Comparison of ENCODE assay signal across 14 cellular contexts in the genomic region with DNA sequence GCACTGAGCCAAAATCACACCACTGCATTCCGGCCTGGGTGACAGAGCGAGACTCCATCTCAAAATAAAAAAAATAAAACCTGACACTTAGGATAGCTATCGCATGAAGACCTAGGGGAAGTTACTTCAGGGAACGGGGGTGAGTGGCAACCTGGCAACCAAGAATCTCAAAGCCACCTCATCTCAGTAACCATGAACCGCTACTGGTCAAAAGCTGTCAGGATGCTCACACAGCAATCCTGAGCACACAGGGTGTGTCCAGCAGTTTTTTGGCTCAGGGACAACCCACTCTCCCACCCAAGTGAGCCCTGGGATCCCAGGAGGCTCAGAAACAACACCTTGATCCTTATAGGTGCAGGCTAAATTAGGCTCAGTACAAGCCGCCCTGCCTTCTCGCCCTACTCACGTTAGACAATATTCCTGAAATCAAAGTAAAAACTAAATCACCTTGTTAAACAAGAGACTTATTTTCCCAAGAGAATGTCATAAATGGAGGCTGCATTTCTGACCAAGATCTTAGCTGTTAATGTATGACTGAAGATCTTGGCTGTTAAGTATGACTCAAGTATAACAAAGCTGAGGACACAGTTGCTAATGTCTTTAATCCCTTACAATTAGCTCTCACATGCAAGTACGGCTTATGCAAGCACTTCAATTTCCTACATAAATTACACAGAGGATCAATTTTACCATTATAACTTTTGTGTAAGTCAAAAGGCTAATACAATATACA. TPM values are rescaled to one million over a fixed set of nuclear protein-coding genes. Genes with fewer than 3 reads are reported as not detected.
DNase-seq lines count a peak whose midpoint lies in the region; ATAC-seq and TF ChIP-seq lines count a peak whose summit lies in the region.
"Had no signal": no experiment of that assay in that cellular context is flagged by ENCODE, and none has a peak within 500 bp of the region (broad histone marks: within the 10 kb centered on the region; RNA-seq: fewer than 3 reads in every experiment).

No MANE protein-coding gene starts in this region.

- no peak overlapping the region for H3K4me3 ChIP-seq in left ventricle myocardium inferior
- H3K4me3 ChIP-seq in kidney epithelial cell (ENCODE audit: low read depth, low read length), result no peak overlapping the region
- H3K4me3 ChIP-seq in MM.1S (ENCODE audit: low read length), result no peak overlapping the region
- H3K4me3 ChIP-seq: body of pancreas, gastroesophageal sphincter, SJSA1 had no signal

- H3K27ac Mint-ChIP-seq in WTC11 (peak overlapping the region; percentile 91), type B pancreatic cell (peak overlapping the region; percentile 42)

- H3K4me1 Mint-ChIP-seq in WTC11, result peaks cover 25% of the 10 kb centered on the region
- peaks cover 15% of the 10 kb centered on the region for H3K4me1 Mint-ChIP-seq in type B pancreatic cell (ENCODE audit: unreplicated experiment)

- H3K4me2 ChIP-seq in MM.1S (ENCODE audit: low read depth, low read length), result no peak overlapping the region

- H3K4me1 ChIP-seq in left ventricle myocardium inferior (peaks cover 23% of the 10 kb centered on the region), MM.1S (ENCODE audit: low read length) (peaks cover 12% of the 10 kb centered on the region)
- H3K4me1 ChIP-seq: body of pancreas, SJSA1 had no signal

- H3K27me3 Mint-ChIP-seq in WTC11 (ENCODE audit: low read depth) (no peaks in the 10 kb centered on the region), type B pancreatic cell (no peaks in the 10 kb centered on the region)

- no peaks in the 10 kb centered on the region for H3K9me3 ChIP-seq in left ventricle myocardium inferior (replicated peaks)
- no peaks in the 10 kb centered on the region for H3K9me3 ChIP-seq in MM.1S (replicated peaks; ENCODE audit: insufficient read depth, low read length)
- H3K9me3 ChIP-seq: body of pancreas, gastroesophageal sphincter, SJSA1 had no signal

- TF ChIP-seq CTCF in left ventricle myocardium inferior (IDR thresholded peaks at IDR 0.05; ENCODE audit: borderline replicate concordance), result no peak
- TF ChIP-seq CTCF in WTC11 (IDR thresholded peaks at IDR 0.05), result no peak
- no peak for TF ChIP-seq CTCF in kidney epithelial cell (IDR thresholded peaks at IDR 0.05; ENCODE audit: insufficient read depth, low read length, poor library complexity, severe bottlenecking)
- no peak for TF ChIP-seq CTCF in type B pancreatic cell (conservative IDR thresholded peaks at IDR 0.05)
- TF ChIP-seq CTCF in MM.1S (IDR thresholded peaks at IDR 0.05; ENCODE audit: low read length), result no peak

- H2AFZ ChIP-seq in MM.1S (ENCODE audit: low read length), result no peak overlapping the region

- POLR2A ChIA-PET in WTC11 (lab: Charles Lee), result interaction anchor here (0.6 kb wide), 1 partner anchor 47 kb away, joined by 4 read pairs; no protein-coding TSS in a partner anchor

- H3K36me3 ChIP-seq in left ventricle myocardium inferior (peaks cover 35% of the 10 kb centered on the region), kidney epithelial cell (ENCODE audit: control insufficient read depth, insufficient read depth, low read length) (no peaks in the 10 kb centered on the region), MM.1S (replicated peaks; ENCODE audit: insufficient read depth, low read length) (no peaks in the 10 kb centered on the region; the same call in 1 of the 2 replicates)

- no peaks in the 10 kb centered on the region for H3K27me3 ChIP-seq in left ventricle myocardium inferior (ENCODE audit: low read depth)
- H3K27me3 ChIP-seq in kidney epithelial cell (ENCODE audit: control insufficient read depth, insufficient read depth, low read length), result no peaks in the 10 kb centered on the region
- no peaks in the 10 kb centered on the region for H3K27me3 ChIP-seq in MM.1S (replicated peaks; ENCODE audit: insufficient read depth, low read length)
- H3K27me3 ChIP-seq: body of pancreas, gastroesophageal sphincter, SJSA1 had no signal

- no peak for DNase-seq in left ventricle myocardium inferior
- DNase-seq in Right ventricle myocardium inferior (ENCODE audit: missing footprints), result no peak
- DNase-seq in WTC11 (ENCODE audit: low spot score), result no peak
- DNase-seq in kidney epithelial cell (ENCODE audit: low read depth), result peak; percentile 53
- DNase-seq in type B pancreatic cell (ENCODE audit: extremely low spot score, unreplicated experiment), result no peak
- DNase-seq in NCI-H2081 treated with DMSO at 0.1 percent for 48 hours (lab: John Stamatoyannopoulos, UW), result no peak
- DNase-seq in SHP77 (lab: John Stamatoyannopoulos, UW), result no peak
- DNase-seq in MM.1S, result no peak
- DNase-seq: body of pancreas; NCI-H226; stimulated activated naive CD4-positive, alpha-beta T cell had no signal

- H3K36me3 Mint-ChIP-seq in WTC11 (peaks cover 28% of the 10 kb centered on the region), type B pancreatic cell (peaks cover 19% of the 10 kb centered on the region)

- no peak overlapping the region for H3K9ac ChIP-seq in MM.1S (ENCODE audit: low read length)

- H3K79me2 ChIP-seq in MM.1S (ENCODE audit: low read length), result peaks cover 63% of the 10 kb centered on the region

- intact Hi-C loops in left ventricle myocardium inferior (cut with micrococcal nuclease) (no loop called here), Right ventricle myocardium inferior (cut with DNase I) (no loop called here)

- H3K9me3 Mint-ChIP-seq in WTC11 (no peaks in the 10 kb centered on the region), type B pancreatic cell (no peaks in the 10 kb centered on the region)

- H3K9me2 ChIP-seq in MM.1S (replicated peaks; ENCODE audit: insufficient read depth, low read length), result no peaks in the 10 kb centered on the region

- H3K27ac ChIP-seq in left ventricle myocardium inferior (replicated peaks) (peak overlapping the region; percentile 5), MM.1S (ENCODE audit: low read length) (no peak overlapping the region)
- H3K27ac ChIP-seq: body of pancreas, C4-2B, SJSA1 had no signal

- ATAC-seq in Right ventricle myocardium inferior, result no peak
- ATAC-seq in WTC11, result no peak
- ATAC-seq: body of pancreas, gastroesophageal sphincter had no signal

- no peak overlapping the region for H3K4me3 Mint-ChIP-seq in WTC11
- H3K4me3 Mint-ChIP-seq in type B pancreatic cell, result no peak overlapping the region

- no peaks in the 10 kb centered on the region for H4K20me1 ChIP-seq in MM.1S (ENCODE audit: insufficient read depth, low read length)

- CTCF ChIA-PET in WTC11 (lab: Charles Lee), result interaction anchor here (0.7 to 2.1 kb wide), 3 partner anchors 44 to 148 kb away, joined by 3 to 7 read pairs (median 3); no protein-coding TSS in a partner anchor

- peaks cover 24% of the 10 kb centered on the region for H3F3A ChIP-seq in MM.1S (ENCODE audit: insufficient read depth, low read length)

TF ChIP-seq in WTC11, 78 proteins besides CTCF, POLR2A, EP300 and RAD21 (continues in another document):
- TF ChIP-seq ZNF232 (CRISPR knock-in tag; IDR thresholded peaks at IDR 0.05), result no peak
- no peak for TF ChIP-seq ARID4B (CRISPR knock-in tag; IDR thresholded peaks at IDR 0.05; ENCODE audit: borderline replicate concordance)
- no peak for TF ChIP-seq ZMAT4 (CRISPR knock-in tag; IDR thresholded peaks at IDR 0.05)
- no peak for TF ChIP-seq ZNF263 (CRISPR knock-in tag; IDR thresholded peaks at IDR 0.05; ENCODE audit: low read depth)
- no peak for TF ChIP-seq RELA (CRISPR knock-in tag; IDR thresholded peaks at IDR 0.05; ENCODE audit: borderline replicate concordance)
- TF ChIP-seq, protein P1, sequence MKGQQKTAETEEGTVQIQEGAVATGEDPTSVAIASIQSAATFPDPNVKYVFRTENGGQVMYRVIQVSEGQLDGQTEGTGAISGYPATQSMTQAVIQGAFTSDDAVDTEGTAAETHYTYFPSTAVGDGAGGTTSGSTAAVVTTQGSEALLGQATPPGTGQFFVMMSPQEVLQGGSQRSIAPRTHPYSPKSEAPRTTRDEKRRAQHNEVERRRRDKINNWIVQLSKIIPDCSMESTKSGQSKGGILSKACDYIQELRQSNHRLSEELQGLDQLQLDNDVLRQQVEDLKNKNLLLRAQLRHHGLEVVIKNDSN (CRISPR knock-in tag; IDR thresholded peaks at IDR 0.05), result no peak
- TF ChIP-seq ZNF671 (CRISPR knock-in tag; IDR thresholded peaks at IDR 0.05), result no peak
- no peak for TF ChIP-seq SOX15 (CRISPR knock-in tag; IDR thresholded peaks at IDR 0.05)

RNA-seq across cellular contexts. Expression of gene NADK, which starts 48.3 kb away (rescaled TPM):
- total RNA-seq in left ventricle myocardium inferior (25.3 TPM), Right ventricle myocardium inferior (26.9 TPM), WTC11 (2021) (106 to 124 TPM (median 119 TPM) in 3 replicates), kidney epithelial cell (63.9 and 68.1 TPM in 2 replicates), type B pancreatic cell (ENCODE audit: low replicate concordance) (78.4 and 89.2 TPM in 2 replicates)
